8 cellular contexts compared by ENCODE assay signal in the genomic region with DNA sequence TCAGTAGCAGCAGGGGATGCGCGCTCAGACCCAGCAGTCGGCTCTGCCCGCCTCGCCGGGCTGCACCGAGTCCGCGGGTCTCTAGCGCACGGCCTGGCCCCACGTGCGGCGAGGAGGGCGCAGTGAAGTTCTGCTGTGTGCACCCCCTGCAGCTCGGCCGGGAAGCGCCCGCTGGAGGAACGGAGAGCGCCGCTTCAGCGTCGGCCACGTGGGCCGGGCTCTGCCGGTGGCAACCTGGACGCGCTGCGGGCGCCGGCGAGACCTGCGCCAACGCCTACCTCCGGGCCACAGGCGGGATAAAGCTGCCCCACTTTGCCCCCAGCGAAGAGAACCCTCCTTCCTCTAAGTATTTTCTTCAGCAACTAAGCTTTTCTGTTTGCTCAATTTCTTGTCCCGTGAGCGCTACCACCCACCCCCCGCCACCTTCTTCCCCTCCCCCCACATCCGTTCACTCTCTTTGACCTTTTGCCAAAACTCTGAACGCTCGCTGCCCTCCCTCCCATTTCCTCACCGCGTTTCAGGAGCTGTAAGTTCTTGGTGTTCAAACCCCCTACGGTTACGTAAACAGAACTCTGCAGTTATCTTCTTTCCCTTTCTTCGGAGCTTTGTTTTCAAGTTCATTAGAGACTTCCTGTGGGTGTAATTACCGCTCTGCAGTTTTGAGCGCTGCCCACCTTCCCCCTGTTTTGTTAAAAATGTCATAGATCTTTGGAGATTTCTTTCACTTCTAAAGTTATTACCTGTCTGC. TPM values are rescaled to one million over a fixed set of nuclear protein-coding genes. Genes with fewer than 3 reads are reported as not detected.
DNase-seq lines count a peak whose midpoint lies in the region; ATAC-seq and TF ChIP-seq lines count a peak whose summit lies in the region.

No MANE protein-coding gene starts in this region.

- peak overlapping the region; percentile 84 to 99 (median 97) for H3K27ac Mint-ChIP-seq in naive thymus-derived CD8-positive, alpha-beta T cell
- H3K27ac Mint-ChIP-seq in stimulated activated memory B cell treated with anti-CD40 and anti-IgM and Interleukin-4, amounts not matched to agents 10 μg/mL and 1 μg/mL and 100 μg/mL, for 72 hours, result peak overlapping the region; percentile 33

- H3K4me3 Mint-ChIP-seq in naive thymus-derived CD8-positive, alpha-beta T cell, result peak overlapping the region; percentile 51 to 90 (median 72)
- H3K4me3 Mint-ChIP-seq in stimulated activated memory B cell treated with anti-CD40 and anti-IgM and Interleukin-4, amounts not matched to agents 10 μg/mL and 1 μg/mL and 100 μg/mL, for 72 hours, result peak overlapping the region; percentile 78

- H3K27ac ChIP-seq in C4-2B, result peak overlapping the region; percentile 9; the same call in 1 of the 2 replicates

- H3K4me3 ChIP-seq in epithelial cell of esophagus (ENCODE audit: low read length), result peak overlapping the region; percentile 31

- POLR2A ChIA-PET in naive thymus-derived CD8-positive, alpha-beta T cell (lab: Charles Lee), result interaction anchor here (0.5 to 6.1 kb wide), 50 partner anchors 8 to 478 kb away, joined by 3 to 52 read pairs (median 6); a partner anchor contains a TSS

- TF ChIP-seq CTCF in C4-2B (conservative IDR thresholded peaks at IDR 0.05) (no peak), epithelial cell of esophagus (IDR thresholded peaks at IDR 0.05; ENCODE audit: insufficient read depth, low read depth, low read length, missing control alignments) (no peak)

- H3K9me3 Mint-ChIP-seq in naive thymus-derived CD8-positive, alpha-beta T cell, result peaks cover 0 to 2% (median 0%) of the 10 kb centered on the region in 9 donors
- no peaks in the 10 kb centered on the region for H3K9me3 Mint-ChIP-seq in stimulated activated memory B cell treated with anti-CD40 and anti-IgM and Interleukin-4, amounts not matched to agents 10 μg/mL and 1 μg/mL and 100 μg/mL, for 72 hours

- DNase-seq in NCI-H2029 treated with DMSO at 0.1 percent for 48 hours (lab: John Stamatoyannopoulos, UW), result peak; percentile 6
- peak; percentile 35 to 48 for DNase-seq in activated CD8-positive, alpha-beta memory T cell treated with anti-CD3 and anti-CD28 coated beads for 4 hours (ENCODE audit: low read depth in 2 of 2)
- DNase-seq in epithelial cell of esophagus (ENCODE audit: low read depth), result peak; percentile 45
- peak; percentile 51 to 96 (median 84) for DNase-seq in naive thymus-derived CD8-positive, alpha-beta T cell
- DNase-seq in RKO (ENCODE audit: low spot score), result no peak

- peaks cover 25 to 83% (median 72%) of the 10 kb centered on the region in 4 donors for H3K4me1 Mint-ChIP-seq in naive thymus-derived CD8-positive, alpha-beta T cell
- H3K4me1 Mint-ChIP-seq in stimulated activated memory B cell treated with anti-CD40 and anti-IgM and Interleukin-4, amounts not matched to agents 10 μg/mL and 1 μg/mL and 100 μg/mL, for 72 hours, result peaks cover 16% of the 10 kb centered on the region

- peak; percentile 54 for ATAC-seq in GM21423 (IDR thresholded peaks at IDR 0.05; ENCODE audit: unreplicated experiment)
- peak; percentile 72 to 83 for ATAC-seq in naive thymus-derived CD8-positive, alpha-beta T cell
- peak; percentile 74 for ATAC-seq in stimulated activated memory B cell treated with anti-CD40 and anti-IgM and Interleukin-4, amounts not matched to agents 10 μg/mL and 1 μg/mL and 100 μg/mL, for 72 hours

- no peaks in the 10 kb centered on the region for H3K36me3 Mint-ChIP-seq in naive thymus-derived CD8-positive, alpha-beta T cell
- no peaks in the 10 kb centered on the region for H3K36me3 Mint-ChIP-seq in stimulated activated memory B cell treated with anti-CD40 and anti-IgM and Interleukin-4, amounts not matched to agents 10 μg/mL and 1 μg/mL and 100 μg/mL, for 72 hours

- no peaks in the 10 kb centered on the region for H3K27me3 Mint-ChIP-seq in naive thymus-derived CD8-positive, alpha-beta T cell
- H3K27me3 Mint-ChIP-seq in stimulated activated memory B cell treated with anti-CD40 and anti-IgM and Interleukin-4, amounts not matched to agents 10 μg/mL and 1 μg/mL and 100 μg/mL, for 72 hours, result no peaks in the 10 kb centered on the region

RNA-seq across cellular contexts. Expression of a gene that starts 42.6 kb away (rescaled TPM):
- total RNA-seq in naive thymus-derived CD8-positive, alpha-beta T cell, result 10 to 100 TPM; 10.5 to 10.6 TPM
- 10 to 100 TPM in 1 of 3 donors, 1 to 10 TPM in 2; 2.8 to 11.8 (median 5.4) TPM for polyA plus RNA-seq in naive thymus-derived CD8-positive, alpha-beta T cell
